1 cellular context compared by ENCODE assay signal in the genomic region with DNA sequence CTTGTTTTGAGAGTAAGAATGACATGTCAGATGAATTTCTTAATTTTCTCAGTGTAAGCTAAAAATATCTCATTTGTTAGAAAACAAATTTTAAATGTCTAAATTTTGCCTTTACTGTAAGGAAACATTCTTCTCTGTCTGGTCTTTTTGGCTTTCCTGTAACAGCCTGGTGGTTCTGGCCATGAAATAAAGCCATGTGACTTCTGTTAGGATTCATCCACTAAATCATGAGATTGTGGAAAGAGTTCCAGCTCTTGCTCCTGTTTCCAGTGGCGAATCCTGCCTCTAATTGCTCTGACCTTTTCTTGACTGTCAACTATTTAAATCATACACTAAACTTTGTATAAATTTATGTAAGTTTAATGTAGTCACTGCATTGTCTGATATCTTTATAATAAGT.
TF ChIP-seq lines count a peak whose summit lies in the region.

No MANE protein-coding gene starts in this region.

TF ChIP-seq in IMR-90, 13 proteins besides CTCF, POLR2A, EP300 and RAD21:
- no peak for TF ChIP-seq RFX5 (IDR thresholded peaks at IDR 0.05; ENCODE audit: low read depth, low read length)
- TF ChIP-seq MAZ (IDR thresholded peaks at IDR 0.05; ENCODE audit: borderline replicate concordance, low read depth, low read length): no peak
- no peak for TF ChIP-seq MXI1 (IDR thresholded peaks at IDR 0.05; ENCODE audit: borderline replicate concordance, low read depth, low read length)
- TF ChIP-seq NFE2L2 (IDR thresholded peaks at IDR 0.05; ENCODE audit: low read depth, low read length): no peak
- no peak for TF ChIP-seq SMC3 (IDR thresholded peaks at IDR 0.05; ENCODE audit: low read depth, low read length)
- no peak for TF ChIP-seq CEBPB (IDR thresholded peaks at IDR 0.05; ENCODE audit: low read depth, low read length)
- no peak for TF ChIP-seq BHLHE40 (IDR thresholded peaks at IDR 0.05; ENCODE audit: low read depth, low read length)
- TF ChIP-seq, protein P1, sequence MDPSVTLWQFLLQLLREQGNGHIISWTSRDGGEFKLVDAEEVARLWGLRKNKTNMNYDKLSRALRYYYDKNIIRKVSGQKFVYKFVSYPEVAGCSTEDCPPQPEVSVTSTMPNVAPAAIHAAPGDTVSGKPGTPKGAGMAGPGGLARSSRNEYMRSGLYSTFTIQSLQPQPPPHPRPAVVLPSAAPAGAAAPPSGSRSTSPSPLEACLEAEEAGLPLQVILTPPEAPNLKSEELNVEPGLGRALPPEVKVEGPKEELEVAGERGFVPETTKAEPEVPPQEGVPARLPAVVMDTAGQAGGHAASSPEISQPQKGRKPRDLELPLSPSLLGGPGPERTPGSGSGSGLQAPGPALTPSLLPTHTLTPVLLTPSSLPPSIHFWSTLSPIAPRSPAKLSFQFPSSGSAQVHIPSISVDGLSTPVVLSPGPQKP (IDR thresholded peaks at IDR 0.05; ENCODE audit: borderline replicate concordance, low read depth, low read length): no peak
- no peak for TF ChIP-seq MAFK (IDR thresholded peaks at IDR 0.05; ENCODE audit: low read depth, low read length)
- no peak for TF ChIP-seq CHD1 (IDR thresholded peaks at IDR 0.05; ENCODE audit: low read depth, low read length)
